In the genomic region with DNA sequence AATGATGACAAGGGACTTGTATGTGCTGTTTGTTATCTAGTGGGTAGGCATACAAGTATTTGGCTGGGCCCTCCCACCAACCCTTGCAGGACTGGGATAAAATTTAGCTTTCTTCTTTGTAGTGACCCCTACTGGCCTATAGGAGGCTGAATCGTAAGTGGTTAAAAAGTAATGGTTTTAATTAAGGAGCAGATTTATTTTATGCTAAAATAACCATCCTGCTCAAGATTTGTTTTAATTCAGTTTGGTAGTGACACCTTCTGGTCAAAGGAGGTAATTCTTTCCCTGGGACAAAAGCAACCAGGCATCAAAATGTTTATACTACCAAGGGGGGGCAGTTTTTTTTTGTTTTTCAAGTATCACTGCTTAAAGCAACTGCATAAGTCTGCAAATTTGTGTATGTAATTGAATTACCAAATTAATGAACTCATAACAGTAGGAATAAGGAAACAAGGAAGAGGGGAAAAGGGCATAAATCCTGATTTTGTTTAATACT, we compare ENCODE assay signal across 8 cellular contexts.
A peak's percentile ranks its signal among the peaks of the same experiment; 100 is the strongest.
DNase-seq lines count a peak whose midpoint lies in the region; TF ChIP-seq lines count a peak whose summit lies in the region.

No MANE protein-coding gene starts in this region.

- H3K4me1 Mint-ChIP-seq in activated CD4-positive, alpha-beta T cell treated with anti-CD3 and anti-CD28 coated beads, Interleukin-2, amount 10 ng/mL, durations not matched to agents 7 days and 5 days = no peaks in the 10 kb centered on the region
- peaks cover 5% of the 10 kb centered on the region for H3K4me1 Mint-ChIP-seq in MCF 10A (ENCODE audit: insufficient read depth, unreplicated experiment)

- no peak for TF ChIP-seq EP300 in transverse colon (IDR thresholded peaks at IDR 0.05; ENCODE audit: low read depth)

- CTCF ChIA-PET in activated CD4-positive, alpha-beta T cell treated with anti-CD3 and anti-CD28 coated beads, Interleukin-2, amount 10 ng/mL, durations not matched to agents 7 days and 5 days (lab: Charles Lee) = no interaction called here
- CTCF ChIA-PET in MCF 10A (lab: Yijun Ruan, JAX) = interaction anchor here (0.5 to 8.9 kb wide), 53 partner anchors 9 to 1520 kb away, joined by 3 to 82 read pairs (median 4); no protein-coding TSS in a partner anchor

- BruUV-seq in MCF 10A (replicated peaks; lab: Mats Ljungman, UMichigan) = no TSS peak

- H3K36me3 Mint-ChIP-seq in activated CD4-positive, alpha-beta T cell treated with anti-CD3 and anti-CD28 coated beads, Interleukin-2, amount 10 ng/mL, durations not matched to agents 7 days and 5 days (ENCODE audit: low read depth) = peaks cover 15% of the 10 kb centered on the region
- peaks cover 35% of the 10 kb centered on the region for H3K36me3 Mint-ChIP-seq in MCF 10A (ENCODE audit: insufficient read depth, unreplicated experiment)

- in situ Hi-C loops in transverse colon (cut with MboI; ENCODE audit: low pct_ligation_motif_present in 1 of 4, low pct_unique_long_range_greater_than_20kb in 1 of 4, low sequenced_read_pairs in 3 of 4) = loop anchor here (10.0 to 25.0 kb wide), 5 partner anchors 582 to 832 kb away; no protein-coding TSS in a partner anchor

- H3K4me1 ChIP-seq in transverse colon = peaks cover 0 to 17% (median 1%) of the 10 kb centered on the region in 4 donors

- H3K27ac ChIP-seq in transverse colon = no peak overlapping the region

- H3K4me3 ChIP-seq in kidney epithelial cell (ENCODE audit: low read depth, low read length) (no peak overlapping the region), transverse colon (no peak overlapping the region)

- no peak for TF ChIP-seq POLR2A in transverse colon (IDR thresholded peaks at IDR 0.05)

- no peaks in the 10 kb centered on the region for H3K9me3 Mint-ChIP-seq in activated CD4-positive, alpha-beta T cell treated with anti-CD3 and anti-CD28 coated beads, Interleukin-2, amount 10 ng/mL, durations not matched to agents 7 days and 5 days
- H3K9me3 Mint-ChIP-seq in MCF 10A (ENCODE audit: unreplicated experiment) = no peaks in the 10 kb centered on the region

- H3K4me3 Mint-ChIP-seq in activated CD4-positive, alpha-beta T cell treated with anti-CD3 and anti-CD28 coated beads, Interleukin-2, amount 10 ng/mL, durations not matched to agents 7 days and 5 days = no peak overlapping the region
- no peak overlapping the region for H3K4me3 Mint-ChIP-seq in MCF 10A (ENCODE audit: unreplicated experiment)

- no peaks in the 10 kb centered on the region for H3K36me3 ChIP-seq in kidney epithelial cell (ENCODE audit: control insufficient read depth, insufficient read depth, low read length)
- peaks cover 0 to 12% (median 5%) of the 10 kb centered on the region in 4 donors for H3K36me3 ChIP-seq in transverse colon

- H3K27me3 Mint-ChIP-seq in activated CD4-positive, alpha-beta T cell treated with anti-CD3 and anti-CD28 coated beads, Interleukin-2, amount 10 ng/mL, durations not matched to agents 7 days and 5 days = no peaks in the 10 kb centered on the region
- H3K27me3 Mint-ChIP-seq in MCF 10A (ENCODE audit: insufficient read depth, unreplicated experiment) = no peaks in the 10 kb centered on the region

- DNase-seq in activated CD4-positive, alpha-beta T cell treated with anti-CD3 and anti-CD28 coated beads, Interleukin-2, amount 10 ng/mL, durations not matched to agents 7 days and 5 days = peak; percentile 23
- no peak for DNase-seq in activated CD4-positive, alpha-beta T cell treated with anti-CD3 and anti-CD28 coated beads, Interleukin-2, amount 50 U/mL, for 48 hours
- DNase-seq in HCEC 1CT (peak; percentile 86), NCI-H226 (peak; percentile 23), MCF 10A (ENCODE audit: unreplicated experiment) (peak; percentile 64), kidney epithelial cell (ENCODE audit: low read depth) (peak; percentile 38), transverse colon (no peak), occipital lobe (lab: John Stamatoyannopoulos, UW) (no peak)

- 0% methylated on average over 1 of the region's 1 CpG for WGBS in transverse colon (ENCODE audit: low coverage in 1 of 2), 2 donors

- POLR2A ChIA-PET in activated CD4-positive, alpha-beta T cell treated with anti-CD3 and anti-CD28 coated beads, Interleukin-2, amount 10 ng/mL, durations not matched to agents 7 days and 5 days (lab: Charles Lee) = no interaction called here
- POLR2A ChIA-PET in MCF 10A (lab: Yijun Ruan, JAX) = interaction anchor here (1.1 to 1.6 kb wide), 3 partner anchors 9 to 820 kb away, joined by 3 to 6 read pairs (median 4); no protein-coding TSS in a partner anchor

- intact Hi-C loops in MCF 10A (cut with micrococcal nuclease) = loop anchor here (1.0 to 10.0 kb wide), 4 partner anchors 572 to 909 kb away; no protein-coding TSS in a partner anchor
- intact Hi-C loops in transverse colon (cut with DNase I; ENCODE audit: low total_unique reads) = no loop called here

- no peaks in the 10 kb centered on the region for H3K27me3 ChIP-seq in kidney epithelial cell (ENCODE audit: control insufficient read depth, insufficient read depth, low read length)
- H3K27me3 ChIP-seq in transverse colon = no peaks in the 10 kb centered on the region

- no peak overlapping the region for H3K27ac Mint-ChIP-seq in activated CD4-positive, alpha-beta T cell treated with anti-CD3 and anti-CD28 coated beads, Interleukin-2, amount 10 ng/mL, durations not matched to agents 7 days and 5 days
- H3K27ac Mint-ChIP-seq in MCF 10A (ENCODE audit: low read depth, unreplicated experiment) = no peak overlapping the region

- no peaks in the 10 kb centered on the region for H3K9me3 ChIP-seq in transverse colon

- TF ChIP-seq CTCF in MCF 10A (IDR thresholded peaks at IDR 0.05; ENCODE audit: unreplicated experiment) (peak; percentile 60), kidney epithelial cell (IDR thresholded peaks at IDR 0.05; ENCODE audit: insufficient read depth, low read length, poor library complexity, severe bottlenecking) (peak; percentile 57), transverse colon (IDR thresholded peaks at IDR 0.05) (peak; percentile 76 to 87 (median 79))

Comparison
In these comparisons a context has a peak if more than half of its experiments do, and no peak if none do; other contexts are left out.
1. DNase-seq: peak in activated CD4-positive, alpha-beta T cell treated with anti-CD3 and anti-CD28 coated beads, Interleukin-2, amount 10 ng/mL, durations not matched to agents 7 days and 5 days (single experiment), HCEC 1CT (single experiment), NCI-H226 (single experiment), MCF 10A (single experiment) and kidney epithelial cell (single experiment); none in activated CD4-positive, alpha-beta T cell treated with anti-CD3 and anti-CD28 coated beads, Interleukin-2, amount 50 U/mL, for 48 hours (0 of 2), transverse colon (single experiment) and occipital lobe (single experiment).
2. Peak in every context shown above with its lines, with median percentiles within 50 percentile points of each other: CTCF ChIP-seq.